In genomic region chr1:73898540-73898939, GRCh38 we compare ENCODE assay signal across 23 cellular contexts.
"Had no signal": no experiment of that assay in that cellular context is flagged by ENCODE, and none has a peak within 500 bp of the region (broad histone marks: within the 10 kb centered on the region; RNA-seq: fewer than 3 reads in every experiment).

No MANE protein-coding gene starts in this region.

- H3K4me2 ChIP-seq: SK-N-SH had no signal

- ATAC-seq: Panc1, PC-3 had no signal

- H3K9ac ChIP-seq: SK-N-SH had no signal

- H3K4me3 ChIP-seq: MG63 had no signal

- H3K9me2 ChIP-seq: SK-N-SH had no signal

- H3K36me3 ChIP-seq: MG63 had no signal

- FAIRE-seq: HTR-8/SVneo had no signal

- H3K27ac ChIP-seq: HL-60, RWPE1 had no signal

- H3K27me3 ChIP-seq: MG63 had no signal

- DNase-seq: Karpas-422, KG1, MG63, NCI-H1092 treated with DMSO at 0.1 percent for 48 hours, NCI-H1436, NCI-H187, NCI-H2029, NCI-H2081 treated with DMSO at 0.1 percent for 48 hours, NCI-H2171, NCI-H226, NCI-H446, NCI-H510A, NCI-H524 treated with DMSO at 0.1 percent for 48 hours, NCI-H69, NCI-H774, PC-3, SHP77, SK-N-SH, SW 1271 had no signal

- H3K9me3 ChIP-seq: MG63, SK-N-SH had no signal
